16 cellular contexts compared by ENCODE assay signal in genomic region chr15:40744810-40745152, GRCh38. TPM values are rescaled to one million over a fixed set of nuclear protein-coding genes. Genes with fewer than 3 reads are reported as not detected.
A peak's percentile ranks its signal among the peaks of the same experiment; 100 is the strongest.
DNase-seq lines count a peak whose midpoint lies in the region; ATAC-seq and TF ChIP-seq lines count a peak whose summit lies in the region.
"Had no signal": no experiment of that assay in that cellular context is flagged by ENCODE, and none has a peak within 500 bp of the region (broad histone marks: within the 10 kb centered on the region; RNA-seq: fewer than 3 reads in every experiment).

No MANE protein-coding gene starts in this region.

- no peak overlapping the region for H3K4me3 ChIP-seq in BLaER1
- H3K4me3 ChIP-seq in CD8-positive, alpha-beta memory T cell (ENCODE audit: low read length): no peak overlapping the region
- H3K4me3 ChIP-seq: adrenal gland, lower lobe of right lung had no signal

- POLR2A ChIA-PET in CD8-positive, alpha-beta memory T cell (lab: Charles Lee): interaction anchor here (1.1 kb wide), 1 partner anchor 19 kb away, joined by 4 read pairs; the partner anchor contains the start of gene GCHFR
- POLR2A ChIA-PET in activated CD4-positive, alpha-beta memory T cell treated with anti-CD3 and anti-CD28 coated beads, Interleukin-2, amount 10 ng/mL, durations not matched to agents 7 days and 5 days (lab: Charles Lee): interaction anchor here (1.1 to 5.2 kb wide), 13 partner anchors 9 to 1227 kb away, joined by 3 to 51 read pairs (median 6); partner anchors contain the start of genes EHD4, GCHFR, RAD51 and RMDN3

- H3K27me3 ChIP-seq in BLaER1: no peaks in the 10 kb centered on the region
- H3K27me3 ChIP-seq in CD8-positive, alpha-beta memory T cell (ENCODE audit: insufficient read depth, low read length, poor library complexity, severe bottlenecking): no peaks in the 10 kb centered on the region
- H3K27me3 ChIP-seq: adrenal gland, BE2C had no signal

- H3K36me3 ChIP-seq in BLaER1: peaks cover 90% of the 10 kb centered on the region
- H3K36me3 ChIP-seq in CD8-positive, alpha-beta memory T cell (ENCODE audit: insufficient read depth, low read length): peaks cover 22% of the 10 kb centered on the region

- H3K36me3 Mint-ChIP-seq in CD8-positive, alpha-beta memory T cell: peaks cover 0 to 66% (median 9%) of the 10 kb centered on the region in 3 donors
- H3K36me3 Mint-ChIP-seq in activated CD4-positive, alpha-beta memory T cell treated with anti-CD3 and anti-CD28 coated beads, Interleukin-2, amount 10 ng/mL, durations not matched to agents 7 days and 5 days (ENCODE audit: low read depth): peaks cover 46% of the 10 kb centered on the region
- peaks cover 4% of the 10 kb centered on the region for H3K36me3 Mint-ChIP-seq in progenitor cell of endocrine pancreas (ENCODE audit: insufficient read depth)

- H3K9me3 Mint-ChIP-seq in CD8-positive, alpha-beta memory T cell: no peaks in the 10 kb centered on the region
- no peaks in the 10 kb centered on the region for H3K9me3 Mint-ChIP-seq in activated CD4-positive, alpha-beta memory T cell treated with anti-CD3 and anti-CD28 coated beads, Interleukin-2, amount 10 ng/mL, durations not matched to agents 7 days and 5 days
- H3K9me3 Mint-ChIP-seq in progenitor cell of endocrine pancreas (ENCODE audit: low read depth): no peaks in the 10 kb centered on the region
- H3K9me3 Mint-ChIP-seq: nephron had no signal

- peaks cover 35% of the 10 kb centered on the region for H3K4me1 ChIP-seq in BLaER1
- peaks cover 19% of the 10 kb centered on the region for H3K4me1 ChIP-seq in CD8-positive, alpha-beta memory T cell (ENCODE audit: insufficient read depth, low read length)
- H3K4me1 ChIP-seq: adrenal gland had no signal

- peak overlapping the region in 1 of 7 donors; percentile 79 for H3K4me3 Mint-ChIP-seq in CD8-positive, alpha-beta memory T cell
- no peak overlapping the region for H3K4me3 Mint-ChIP-seq in activated CD4-positive, alpha-beta memory T cell treated with anti-CD3 and anti-CD28 coated beads, Interleukin-2, amount 10 ng/mL, durations not matched to agents 7 days and 5 days
- no peak overlapping the region for H3K4me3 Mint-ChIP-seq in progenitor cell of endocrine pancreas (ENCODE audit: low read depth)
- H3K4me3 Mint-ChIP-seq: nephron had no signal

- peak overlapping the region; percentile 97 to 100 (median 99) for H3K27ac Mint-ChIP-seq in CD8-positive, alpha-beta memory T cell
- peak overlapping the region; percentile 95 for H3K27ac Mint-ChIP-seq in activated CD4-positive, alpha-beta memory T cell treated with anti-CD3 and anti-CD28 coated beads, Interleukin-2, amount 10 ng/mL, durations not matched to agents 7 days and 5 days
- no peak overlapping the region for H3K27ac Mint-ChIP-seq in progenitor cell of endocrine pancreas

- CTCF ChIA-PET in CD8-positive, alpha-beta memory T cell (lab: Charles Lee): interaction anchor here (0.9 to 2.6 kb wide), 4 partner anchors 13 to 180 kb away, joined by 3 to 6 read pairs (median 5); partner anchors contain the start of genes C15orf62, CCDC32 and GCHFR
- CTCF ChIA-PET in activated CD4-positive, alpha-beta memory T cell treated with anti-CD3 and anti-CD28 coated beads, Interleukin-2, amount 10 ng/mL, durations not matched to agents 7 days and 5 days (lab: Charles Lee): interaction anchor here (0.6 to 3.6 kb wide), 11 partner anchors 9 to 406 kb away, joined by 3 to 44 read pairs (median 7); partner anchors contain the start of genes GCHFR, RMDN3, VPS18 and ZFYVE19

- peak overlapping the region; percentile 48 for H3K4me2 ChIP-seq in BLaER1

- H4K20me1 ChIP-seq in BLaER1: peaks cover 42% of the 10 kb centered on the region

- H3K9me3 ChIP-seq in BLaER1: no peaks in the 10 kb centered on the region
- H3K9me3 ChIP-seq in CD8-positive, alpha-beta memory T cell (ENCODE audit: low read length): no peaks in the 10 kb centered on the region
- H3K9me3 ChIP-seq: adrenal gland, BE2C, lower lobe of right lung had no signal

- no peak for ATAC-seq in GM21360 (IDR thresholded peaks at IDR 0.05; ENCODE audit: unreplicated experiment)

- no peaks in the 10 kb centered on the region for H3K27me3 Mint-ChIP-seq in CD8-positive, alpha-beta memory T cell
- H3K27me3 Mint-ChIP-seq in activated CD4-positive, alpha-beta memory T cell treated with anti-CD3 and anti-CD28 coated beads, Interleukin-2, amount 10 ng/mL, durations not matched to agents 7 days and 5 days: no peaks in the 10 kb centered on the region
- no peaks in the 10 kb centered on the region for H3K27me3 Mint-ChIP-seq in progenitor cell of endocrine pancreas

- no peak for TF ChIP-seq CTCF in progenitor cell of endocrine pancreas (IDR thresholded peaks at IDR 0.05; ENCODE audit: unreplicated experiment)

- H3K4me1 Mint-ChIP-seq in CD8-positive, alpha-beta memory T cell: peaks cover 23 to 31% (median 27%) of the 10 kb centered on the region in 3 donors
- peaks cover 48% of the 10 kb centered on the region for H3K4me1 Mint-ChIP-seq in activated CD4-positive, alpha-beta memory T cell treated with anti-CD3 and anti-CD28 coated beads, Interleukin-2, amount 10 ng/mL, durations not matched to agents 7 days and 5 days
- H3K4me1 Mint-ChIP-seq in progenitor cell of endocrine pancreas (ENCODE audit: low read depth): no peaks in the 10 kb centered on the region

- DNase-seq in CD8-positive, alpha-beta memory T cell: no peak
- no peak for DNase-seq in activated CD4-positive, alpha-beta memory T cell treated with anti-CD3 and anti-CD28 coated beads, Interleukin-2, amount 10 ng/mL, durations not matched to agents 7 days and 5 days
- DNase-seq in myocyte (ENCODE audit: low read depth) (peak; percentile 43), amniotic stem cell (lab: John Stamatoyannopoulos, UW) (no peak), GM19238 (ENCODE audit: insufficient read length, low spot score) (no peak), progenitor cell of endocrine pancreas (ENCODE audit: low spot score, unreplicated experiment) (no peak)
- DNase-seq: BE2C, cerebellar nuclear complex, DMS79 treated with DMSO at 0.1 percent for 48 hours, foreskin melanocyte, lower lobe of right lung, SHP77 treated with DMSO at 0.1 percent for 48 hours had no signal

- peak overlapping the region; percentile 12; the same call in 1 of the 2 replicates for H3K9ac ChIP-seq in BLaER1

- peak overlapping the region; percentile 14; the same call in 1 of the 2 replicates for H3K27ac ChIP-seq in BLaER1
- H3K27ac ChIP-seq in CD8-positive, alpha-beta memory T cell (ENCODE audit: low read depth, low read length): peak overlapping the region; percentile 28
- H3K27ac ChIP-seq: adrenal gland had no signal

RNA-seq across cellular contexts. Expression of gene RMDN3, which starts 10.3 kb away (rescaled TPM):
- 10 to 100 TPM; 42.4 to 43.3 TPM for total RNA-seq in CD8-positive, alpha-beta memory T cell
- 35.1 TPM for polyA plus RNA-seq in CD8-positive, alpha-beta memory T cell
- 10 to 100 TPM; 28.4 to 30.5 TPM for total RNA-seq in activated CD4-positive, alpha-beta memory T cell treated with anti-CD3 and anti-CD28 coated beads, Interleukin-2, amount 10 ng/mL, durations not matched to agents 7 days and 5 days
- total RNA-seq in myocyte (22.2 and 25.5 TPM in 2 replicates), progenitor cell of endocrine pancreas (23.4 and 25.9 TPM in 2 replicates)
- 35.8 TPM for polyA plus RNA-seq in myocyte (2012)

RNA-seq across cellular contexts. Expression of gene GCHFR, which starts 19.1 kb away (rescaled TPM):
- 10 to 100 TPM; 19.5 to 21.5 TPM for total RNA-seq in CD8-positive, alpha-beta memory T cell
- polyA plus RNA-seq in CD8-positive, alpha-beta memory T cell: 114 TPM
- total RNA-seq in activated CD4-positive, alpha-beta memory T cell treated with anti-CD3 and anti-CD28 coated beads, Interleukin-2, amount 10 ng/mL, durations not matched to agents 7 days and 5 days: 10 to 100 TPM; 39.4 to 39.6 TPM
- total RNA-seq in myocyte (5.5 and 8.0 TPM in 2 replicates), progenitor cell of endocrine pancreas (30.6 and 32.1 TPM in 2 replicates)
- polyA plus RNA-seq in myocyte (2012): 2.7 TPM

RNA-seq across cellular contexts. Expression of gene C15orf62, which starts 25.0 kb away (rescaled TPM):
- under 1 TPM; 0.44 to 0.53 TPM for total RNA-seq in CD8-positive, alpha-beta memory T cell
- 0.79 TPM for polyA plus RNA-seq in CD8-positive, alpha-beta memory T cell
- total RNA-seq in activated CD4-positive, alpha-beta memory T cell treated with anti-CD3 and anti-CD28 coated beads, Interleukin-2, amount 10 ng/mL, durations not matched to agents 7 days and 5 days: 1 to 10 TPM; 1.1 to 1.2 TPM
- total RNA-seq in myocyte (not detected in 2 replicates), progenitor cell of endocrine pancreas (1.8 and 1.9 TPM in 2 replicates)
- 1.4 TPM for polyA plus RNA-seq in myocyte (2012)

RNA-seq across cellular contexts. Expression of gene RAD51, which starts 49.8 kb away (rescaled TPM):
- total RNA-seq in CD8-positive, alpha-beta memory T cell: 10 to 100 TPM; 54.3 to 57.6 TPM
- 1.7 TPM for polyA plus RNA-seq in CD8-positive, alpha-beta memory T cell
- total RNA-seq in activated CD4-positive, alpha-beta memory T cell treated with anti-CD3 and anti-CD28 coated beads, Interleukin-2, amount 10 ng/mL, durations not matched to agents 7 days and 5 days: 10 to 100 TPM; 50.9 to 60.4 TPM
- total RNA-seq in myocyte: 0.94 and 2.3 TPM in 2 replicates
- polyA plus RNA-seq in myocyte (2012): 0.64 TPM
- total RNA-seq in progenitor cell of endocrine pancreas: 13.2 and 16.0 TPM in 2 replicates
